ENCODE assay signal across 1 cellular context in the genomic region with DNA sequence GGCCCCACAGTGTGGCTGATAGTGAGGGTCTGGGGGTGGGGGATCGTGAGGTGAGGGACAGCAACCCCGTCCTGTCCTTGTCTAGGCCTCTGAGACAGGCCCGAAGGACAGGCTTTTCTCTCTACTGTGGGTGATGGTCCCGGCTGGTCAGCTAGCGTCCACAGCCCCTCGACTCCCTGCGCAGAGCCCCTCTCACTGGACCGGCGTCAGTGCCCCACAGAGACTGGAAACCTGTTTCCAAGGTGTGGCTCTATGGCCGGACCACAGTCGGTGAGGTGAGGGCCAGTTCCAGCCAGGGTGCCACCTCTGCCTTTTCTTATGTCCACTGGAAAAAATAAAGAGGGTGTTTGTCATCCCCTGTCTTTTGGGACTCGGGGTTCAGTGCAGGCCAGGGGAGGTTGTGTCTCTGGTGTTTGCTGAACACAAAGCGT.
TF ChIP-seq lines count a peak whose summit lies in the region.

No MANE protein-coding gene starts in this region.

TF ChIP-seq in GM23338, 12 proteins besides CTCF, POLR2A, EP300 and RAD21 (continued from another document):
- TF ChIP-seq, protein P1, sequence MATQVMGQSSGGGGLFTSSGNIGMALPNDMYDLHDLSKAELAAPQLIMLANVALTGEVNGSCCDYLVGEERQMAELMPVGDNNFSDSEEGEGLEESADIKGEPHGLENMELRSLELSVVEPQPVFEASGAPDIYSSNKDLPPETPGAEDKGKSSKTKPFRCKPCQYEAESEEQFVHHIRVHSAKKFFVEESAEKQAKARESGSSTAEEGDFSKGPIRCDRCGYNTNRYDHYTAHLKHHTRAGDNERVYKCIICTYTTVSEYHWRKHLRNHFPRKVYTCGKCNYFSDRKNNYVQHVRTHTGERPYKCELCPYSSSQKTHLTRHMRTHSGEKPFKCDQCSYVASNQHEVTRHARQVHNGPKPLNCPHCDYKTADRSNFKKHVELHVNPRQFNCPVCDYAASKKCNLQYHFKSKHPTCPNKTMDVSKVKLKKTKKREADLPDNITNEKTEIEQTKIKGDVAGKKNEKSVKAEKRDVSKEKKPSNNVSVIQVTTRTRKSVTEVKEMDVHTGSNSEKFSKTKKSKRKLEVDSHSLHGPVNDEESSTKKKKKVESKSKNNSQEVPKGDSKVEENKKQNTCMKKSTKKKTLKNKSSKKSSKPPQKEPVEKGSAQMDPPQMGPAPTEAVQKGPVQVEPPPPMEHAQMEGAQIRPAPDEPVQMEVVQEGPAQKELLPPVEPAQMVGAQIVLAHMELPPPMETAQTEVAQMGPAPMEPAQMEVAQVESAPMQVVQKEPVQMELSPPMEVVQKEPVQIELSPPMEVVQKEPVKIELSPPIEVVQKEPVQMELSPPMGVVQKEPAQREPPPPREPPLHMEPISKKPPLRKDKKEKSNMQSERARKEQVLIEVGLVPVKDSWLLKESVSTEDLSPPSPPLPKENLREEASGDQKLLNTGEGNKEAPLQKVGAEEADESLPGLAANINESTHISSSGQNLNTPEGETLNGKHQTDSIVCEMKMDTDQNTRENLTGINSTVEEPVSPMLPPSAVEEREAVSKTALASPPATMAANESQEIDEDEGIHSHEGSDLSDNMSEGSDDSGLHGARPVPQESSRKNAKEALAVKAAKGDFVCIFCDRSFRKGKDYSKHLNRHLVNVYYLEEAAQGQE (IDR thresholded peaks at IDR 0.05; ENCODE audit: unreplicated experiment): no peak
- TF ChIP-seq EZH2 (IDR thresholded peaks at IDR 0.05; ENCODE audit: low read depth, unreplicated experiment) (no peak), ZNF114 (CRISPR knock-in tag; IDR thresholded peaks at IDR 0.05) (no peak), ZNF331 (CRISPR knock-in tag; IDR thresholded peaks at IDR 0.05; ENCODE audit: low read depth) (no peak), ZNF462 (CRISPR knock-in tag; IDR thresholded peaks at IDR 0.05) (no peak), JUNB (IDR thresholded peaks at IDR 0.05; ENCODE audit: unreplicated experiment) (no peak)
